ENCODE assay signal across 1 cellular context in the genomic region with DNA sequence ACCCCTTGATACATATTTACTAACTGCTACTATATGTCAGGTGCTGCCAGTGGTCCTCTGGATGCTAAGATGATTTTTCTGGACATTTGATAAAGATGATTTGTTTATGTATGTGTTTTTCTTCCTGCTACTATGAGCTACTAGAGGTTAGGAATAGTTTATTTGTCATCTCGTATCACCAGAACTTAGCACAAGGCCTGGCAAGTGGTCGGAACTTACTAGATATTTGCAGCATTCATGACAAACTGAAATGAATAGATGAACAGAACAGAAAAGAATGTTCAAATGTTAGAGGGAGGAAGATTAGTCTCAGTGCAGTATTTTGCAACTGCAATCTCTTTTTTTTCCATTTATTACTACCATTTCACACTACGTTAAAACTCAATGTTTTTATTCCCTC.
TF ChIP-seq lines count a peak whose summit lies in the region.

No MANE protein-coding gene starts in this region.

TF ChIP-seq in GM23338, 12 proteins besides CTCF, POLR2A, EP300 and RAD21:
- no peak for TF ChIP-seq ZNF331 (CRISPR knock-in tag; IDR thresholded peaks at IDR 0.05; ENCODE audit: low read depth)
- no peak for TF ChIP-seq EZH2phosphoT487 (IDR thresholded peaks at IDR 0.05; ENCODE audit: unreplicated experiment)
- TF ChIP-seq CREB1 (CRISPR knock-in tag; IDR thresholded peaks at IDR 0.05; ENCODE audit: low read depth) = no peak
- TF ChIP-seq JUNB (IDR thresholded peaks at IDR 0.05; ENCODE audit: unreplicated experiment) = no peak
- TF ChIP-seq, protein P1, sequence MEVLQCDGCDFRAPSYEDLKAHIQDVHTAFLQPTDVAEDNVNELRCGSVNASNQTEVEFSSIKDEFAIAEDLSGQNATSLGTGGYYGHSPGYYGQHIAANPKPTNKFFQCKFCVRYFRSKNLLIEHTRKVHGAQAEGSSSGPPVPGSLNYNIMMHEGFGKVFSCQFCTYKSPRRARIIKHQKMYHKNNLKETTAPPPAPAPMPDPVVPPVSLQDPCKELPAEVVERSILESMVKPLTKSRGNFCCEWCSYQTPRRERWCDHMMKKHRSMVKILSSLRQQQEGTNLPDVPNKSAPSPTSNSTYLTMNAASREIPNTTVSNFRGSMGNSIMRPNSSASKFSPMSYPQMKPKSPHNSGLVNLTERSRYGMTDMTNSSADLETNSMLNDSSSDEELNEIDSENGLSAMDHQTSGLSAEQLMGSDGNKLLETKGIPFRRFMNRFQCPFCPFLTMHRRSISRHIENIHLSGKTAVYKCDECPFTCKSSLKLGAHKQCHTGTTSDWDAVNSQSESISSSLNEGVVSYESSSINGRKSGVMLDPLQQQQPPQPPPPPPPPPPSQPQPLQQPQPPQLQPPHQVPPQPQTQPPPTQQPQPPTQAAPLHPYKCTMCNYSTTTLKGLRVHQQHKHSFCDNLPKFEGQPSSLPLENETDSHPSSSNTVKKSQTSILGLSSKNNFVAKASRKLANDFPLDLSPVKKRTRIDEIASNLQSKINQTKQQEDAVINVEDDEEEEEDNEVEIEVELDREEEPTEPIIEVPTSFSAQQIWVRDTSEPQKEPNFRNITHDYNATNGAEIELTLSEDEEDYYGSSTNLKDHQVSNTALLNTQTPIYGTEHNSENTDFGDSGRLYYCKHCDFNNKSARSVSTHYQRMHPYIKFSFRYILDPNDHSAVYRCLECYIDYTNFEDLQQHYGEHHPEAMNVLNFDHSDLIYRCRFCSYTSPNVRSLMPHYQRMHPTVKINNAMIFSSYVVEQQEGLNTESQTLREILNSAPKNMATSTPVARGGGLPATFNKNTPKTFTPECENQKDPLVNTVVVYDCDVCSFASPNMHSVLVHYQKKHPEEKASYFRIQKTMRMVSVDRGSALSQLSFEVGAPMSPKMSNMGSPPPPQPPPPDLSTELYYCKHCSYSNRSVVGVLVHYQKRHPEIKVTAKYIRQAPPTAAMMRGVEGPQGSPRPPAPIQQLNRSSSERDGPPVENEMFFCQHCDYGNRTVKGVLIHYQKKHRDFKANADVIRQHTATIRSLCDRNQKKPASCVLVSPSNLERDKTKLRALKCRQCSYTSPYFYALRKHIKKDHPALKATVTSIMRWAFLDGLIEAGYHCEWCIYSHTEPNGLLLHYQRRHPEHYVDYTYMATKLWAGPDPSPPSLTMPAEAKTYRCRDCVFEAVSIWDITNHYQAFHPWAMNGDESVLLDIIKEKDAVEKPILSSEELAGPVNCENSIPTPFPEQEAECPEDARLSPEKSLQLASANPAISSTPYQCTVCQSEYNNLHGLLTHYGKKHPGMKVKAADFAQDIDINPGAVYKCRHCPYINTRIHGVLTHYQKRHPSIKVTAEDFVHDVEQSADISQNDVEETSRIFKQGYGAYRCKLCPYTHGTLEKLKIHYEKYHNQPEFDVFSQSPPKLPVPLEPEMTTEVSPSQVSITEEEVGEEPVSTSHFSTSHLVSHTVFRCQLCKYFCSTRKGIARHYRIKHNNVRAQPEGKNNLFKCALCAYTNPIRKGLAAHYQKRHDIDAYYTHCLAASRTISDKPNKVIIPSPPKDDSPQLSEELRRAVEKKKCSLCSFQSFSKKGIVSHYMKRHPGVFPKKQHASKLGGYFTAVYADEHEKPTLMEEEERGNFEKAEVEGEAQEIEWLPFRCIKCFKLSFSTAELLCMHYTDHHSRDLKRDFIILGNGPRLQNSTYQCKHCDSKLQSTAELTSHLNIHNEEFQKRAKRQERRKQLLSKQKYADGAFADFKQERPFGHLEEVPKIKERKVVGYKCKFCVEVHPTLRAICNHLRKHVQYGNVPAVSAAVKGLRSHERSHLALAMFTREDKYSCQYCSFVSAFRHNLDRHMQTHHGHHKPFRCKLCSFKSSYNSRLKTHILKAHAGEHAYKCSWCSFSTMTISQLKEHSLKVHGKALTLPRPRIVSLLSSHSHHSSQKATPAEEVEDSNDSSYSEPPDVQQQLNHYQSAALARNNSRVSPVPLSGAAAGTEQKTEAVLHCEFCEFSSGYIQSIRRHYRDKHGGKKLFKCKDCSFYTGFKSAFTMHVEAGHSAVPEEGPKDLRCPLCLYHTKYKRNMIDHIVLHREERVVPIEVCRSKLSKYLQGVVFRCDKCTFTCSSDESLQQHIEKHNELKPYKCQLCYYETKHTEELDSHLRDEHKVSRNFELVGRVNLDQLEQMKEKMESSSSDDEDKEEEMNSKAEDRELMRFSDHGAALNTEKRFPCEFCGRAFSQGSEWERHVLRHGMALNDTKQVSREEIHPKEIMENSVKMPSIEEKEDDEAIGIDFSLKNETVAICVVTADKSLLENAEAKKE (CRISPR knock-in tag; IDR thresholded peaks at IDR 0.05) = no peak
- TF ChIP-seq NANOG (IDR thresholded peaks at IDR 0.05; ENCODE audit: borderline replicate concordance) = no peak
- TF ChIP-seq STAT1 (IDR thresholded peaks at IDR 0.05; ENCODE audit: unreplicated experiment) = no peak
- TF ChIP-seq, protein P2, sequence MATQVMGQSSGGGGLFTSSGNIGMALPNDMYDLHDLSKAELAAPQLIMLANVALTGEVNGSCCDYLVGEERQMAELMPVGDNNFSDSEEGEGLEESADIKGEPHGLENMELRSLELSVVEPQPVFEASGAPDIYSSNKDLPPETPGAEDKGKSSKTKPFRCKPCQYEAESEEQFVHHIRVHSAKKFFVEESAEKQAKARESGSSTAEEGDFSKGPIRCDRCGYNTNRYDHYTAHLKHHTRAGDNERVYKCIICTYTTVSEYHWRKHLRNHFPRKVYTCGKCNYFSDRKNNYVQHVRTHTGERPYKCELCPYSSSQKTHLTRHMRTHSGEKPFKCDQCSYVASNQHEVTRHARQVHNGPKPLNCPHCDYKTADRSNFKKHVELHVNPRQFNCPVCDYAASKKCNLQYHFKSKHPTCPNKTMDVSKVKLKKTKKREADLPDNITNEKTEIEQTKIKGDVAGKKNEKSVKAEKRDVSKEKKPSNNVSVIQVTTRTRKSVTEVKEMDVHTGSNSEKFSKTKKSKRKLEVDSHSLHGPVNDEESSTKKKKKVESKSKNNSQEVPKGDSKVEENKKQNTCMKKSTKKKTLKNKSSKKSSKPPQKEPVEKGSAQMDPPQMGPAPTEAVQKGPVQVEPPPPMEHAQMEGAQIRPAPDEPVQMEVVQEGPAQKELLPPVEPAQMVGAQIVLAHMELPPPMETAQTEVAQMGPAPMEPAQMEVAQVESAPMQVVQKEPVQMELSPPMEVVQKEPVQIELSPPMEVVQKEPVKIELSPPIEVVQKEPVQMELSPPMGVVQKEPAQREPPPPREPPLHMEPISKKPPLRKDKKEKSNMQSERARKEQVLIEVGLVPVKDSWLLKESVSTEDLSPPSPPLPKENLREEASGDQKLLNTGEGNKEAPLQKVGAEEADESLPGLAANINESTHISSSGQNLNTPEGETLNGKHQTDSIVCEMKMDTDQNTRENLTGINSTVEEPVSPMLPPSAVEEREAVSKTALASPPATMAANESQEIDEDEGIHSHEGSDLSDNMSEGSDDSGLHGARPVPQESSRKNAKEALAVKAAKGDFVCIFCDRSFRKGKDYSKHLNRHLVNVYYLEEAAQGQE (IDR thresholded peaks at IDR 0.05; ENCODE audit: unreplicated experiment) = no peak
- TF ChIP-seq, protein P3, sequence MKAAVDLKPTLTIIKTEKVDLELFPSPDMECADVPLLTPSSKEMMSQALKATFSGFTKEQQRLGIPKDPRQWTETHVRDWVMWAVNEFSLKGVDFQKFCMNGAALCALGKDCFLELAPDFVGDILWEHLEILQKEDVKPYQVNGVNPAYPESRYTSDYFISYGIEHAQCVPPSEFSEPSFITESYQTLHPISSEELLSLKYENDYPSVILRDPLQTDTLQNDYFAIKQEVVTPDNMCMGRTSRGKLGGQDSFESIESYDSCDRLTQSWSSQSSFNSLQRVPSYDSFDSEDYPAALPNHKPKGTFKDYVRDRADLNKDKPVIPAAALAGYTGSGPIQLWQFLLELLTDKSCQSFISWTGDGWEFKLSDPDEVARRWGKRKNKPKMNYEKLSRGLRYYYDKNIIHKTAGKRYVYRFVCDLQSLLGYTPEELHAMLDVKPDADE (IDR thresholded peaks at IDR 0.05) = no peak
- TF ChIP-seq EZH2 (IDR thresholded peaks at IDR 0.05; ENCODE audit: low read depth, unreplicated experiment) = no peak
- TF ChIP-seq POLR2AphosphoS5 (IDR thresholded peaks at IDR 0.05; ENCODE audit: low read depth) = no peak
- TF ChIP-seq ZNF114 (CRISPR knock-in tag; IDR thresholded peaks at IDR 0.05) = no peak
